Comparison of ENCODE assay signal across 8 cellular contexts in the genomic region with DNA sequence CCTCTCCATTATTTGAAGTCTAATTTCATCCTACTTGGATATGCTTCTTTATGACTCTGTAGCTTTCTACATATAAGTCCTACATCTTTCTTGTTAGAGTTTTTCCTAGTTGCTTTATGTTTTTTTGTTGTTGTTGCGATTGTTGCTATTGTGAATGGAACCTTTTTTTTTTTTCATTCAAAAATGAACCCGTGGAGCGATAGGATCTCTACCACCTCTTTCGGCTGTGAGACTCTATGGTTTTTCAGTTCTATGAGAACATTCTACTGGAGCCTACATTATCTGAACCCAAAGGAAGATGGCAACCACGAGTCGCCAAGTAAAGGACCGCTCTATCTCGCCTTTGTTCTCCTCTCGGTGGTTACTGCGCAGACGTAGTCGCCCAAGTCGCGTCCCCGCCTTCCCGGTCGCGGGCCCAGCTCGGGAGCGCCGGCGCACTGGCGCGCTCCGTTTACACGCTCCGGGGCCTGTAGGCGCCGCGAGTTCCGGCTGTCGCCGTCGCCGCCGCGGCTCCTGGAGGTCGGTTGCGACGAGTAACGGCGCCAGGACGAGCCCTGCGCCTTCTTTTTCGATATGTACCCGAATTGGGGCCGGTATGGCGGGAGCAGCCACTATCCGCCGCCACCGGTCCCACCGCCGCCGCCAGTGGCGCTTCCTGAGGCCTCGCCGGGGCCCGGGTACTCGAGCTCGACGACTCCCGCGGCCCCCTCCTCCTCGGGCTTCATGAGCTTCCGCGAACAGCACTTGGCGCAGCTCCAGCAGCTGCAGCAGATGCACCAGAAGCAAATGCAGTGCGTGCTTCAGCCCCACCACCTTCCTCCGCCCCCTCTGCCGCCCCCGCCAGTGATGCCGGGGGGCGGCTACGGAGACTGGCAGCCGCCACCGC. TPM values are rescaled to one million over a fixed set of nuclear protein-coding genes. Genes with fewer than 3 reads are reported as not detected.
DNase-seq lines count a peak whose midpoint lies in the region; ATAC-seq and TF ChIP-seq lines count a peak whose summit lies in the region.

A gene with protein sequence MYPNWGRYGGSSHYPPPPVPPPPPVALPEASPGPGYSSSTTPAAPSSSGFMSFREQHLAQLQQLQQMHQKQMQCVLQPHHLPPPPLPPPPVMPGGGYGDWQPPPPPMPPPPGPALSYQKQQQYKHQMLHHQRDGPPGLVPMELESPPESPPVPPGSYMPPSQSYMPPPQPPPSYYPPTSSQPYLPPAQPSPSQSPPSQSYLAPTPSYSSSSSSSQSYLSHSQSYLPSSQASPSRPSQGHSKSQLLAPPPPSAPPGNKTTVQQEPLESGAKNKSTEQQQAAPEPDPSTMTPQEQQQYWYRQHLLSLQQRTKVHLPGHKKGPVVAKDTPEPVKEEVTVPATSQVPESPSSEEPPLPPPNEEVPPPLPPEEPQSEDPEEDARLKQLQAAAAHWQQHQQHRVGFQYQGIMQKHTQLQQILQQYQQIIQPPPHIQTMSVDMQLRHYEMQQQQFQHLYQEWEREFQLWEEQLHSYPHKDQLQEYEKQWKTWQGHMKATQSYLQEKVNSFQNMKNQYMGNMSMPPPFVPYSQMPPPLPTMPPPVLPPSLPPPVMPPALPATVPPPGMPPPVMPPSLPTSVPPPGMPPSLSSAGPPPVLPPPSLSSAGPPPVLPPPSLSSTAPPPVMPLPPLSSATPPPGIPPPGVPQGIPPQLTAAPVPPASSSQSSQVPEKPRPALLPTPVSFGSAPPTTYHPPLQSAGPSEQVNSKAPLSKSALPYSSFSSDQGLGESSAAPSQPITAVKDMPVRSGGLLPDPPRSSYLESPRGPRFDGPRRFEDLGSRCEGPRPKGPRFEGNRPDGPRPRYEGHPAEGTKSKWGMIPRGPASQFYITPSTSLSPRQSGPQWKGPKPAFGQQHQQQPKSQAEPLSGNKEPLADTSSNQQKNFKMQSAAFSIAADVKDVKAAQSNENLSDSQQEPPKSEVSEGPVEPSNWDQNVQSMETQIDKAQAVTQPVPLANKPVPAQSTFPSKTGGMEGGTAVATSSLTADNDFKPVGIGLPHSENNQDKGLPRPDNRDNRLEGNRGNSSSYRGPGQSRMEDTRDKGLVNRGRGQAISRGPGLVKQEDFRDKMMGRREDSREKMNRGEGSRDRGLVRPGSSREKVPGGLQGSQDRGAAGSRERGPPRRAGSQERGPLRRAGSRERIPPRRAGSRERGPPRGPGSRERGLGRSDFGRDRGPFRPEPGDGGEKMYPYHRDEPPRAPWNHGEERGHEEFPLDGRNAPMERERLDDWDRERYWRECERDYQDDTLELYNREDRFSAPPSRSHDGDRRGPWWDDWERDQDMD (N-terminal part only) (plus strand): TSS at position 400 of the 886 bp plus-strand sequence. CDS start 174 bp downstream, at position 574.

- H3K36me3 ChIP-seq in esophagus (ENCODE audit: control insufficient read depth in 2 of 2, insufficient read depth in 2 of 2, low read length in 1 of 2): no peaks in the 10 kb centered on the region
- no peaks in the 10 kb centered on the region for H3K36me3 ChIP-seq in muscle layer of colon (ENCODE audit: insufficient read depth, low read length)

- 0% methylated on average over 75 to 76 of the region's 76 CpGs for WGBS in esophagus, 2 donors

- H3K27ac ChIP-seq in esophagus (ENCODE audit: low read depth in 2 of 2, low read length in 1 of 2) (peak within 1 kb of the TSS; percentile 86 to 94), muscle layer of colon (ENCODE audit: low read depth, low read length) (peak within 1 kb of the TSS; percentile 85)

- peak; percentile 95 for ATAC-seq in GM21619 (IDR thresholded peaks at IDR 0.05; ENCODE audit: unreplicated experiment)
- ATAC-seq in activated T-cell treated with anti-CD3 and anti-CD28 coated beads, Interleukin-2, amount 50 U/mL, for 4 hours: peak; percentile 96 to 97

- H3K9me3 Mint-ChIP-seq in activated T-cell treated with anti-CD3 and anti-CD28 coated beads, Interleukin-2, amount 50 U/mL, for 4 hours: no peaks in the 10 kb centered on the region

- H3K4me1 ChIP-seq in esophagus (ENCODE audit: control insufficient read depth in 2 of 2, insufficient read depth in 2 of 2, low read length in 1 of 2) (peaks cover 0 to 4% of the 10 kb centered on the region in 2 donors), muscle layer of colon (ENCODE audit: insufficient read depth, low read length) (peaks cover 32% of the 10 kb centered on the region)

- peak; percentile 97 for DNase-seq in DMS53 (lab: John Stamatoyannopoulos, UW)
- DNase-seq in KBM-7: peak; percentile 98
- DNase-seq in activated T-cell treated with anti-CD3 and anti-CD28 coated beads, Interleukin-2, amount 50 U/mL, for 4 hours: peak; percentile 86
- DNase-seq in stimulated activated CD8-positive, alpha-beta memory T cell treated with anti-CD3 and anti-CD28 coated beads, Interleukin-7, amount 100 ng/mL, for 4 hours (ENCODE audit: low read depth in 2 of 2): peak; percentile 87 to 89

- peak within 1 kb of the TSS; percentile 95 for H3K4me3 Mint-ChIP-seq in activated T-cell treated with anti-CD3 and anti-CD28 coated beads, Interleukin-2, amount 50 U/mL, for 4 hours

- H3K36me3 Mint-ChIP-seq in activated T-cell treated with anti-CD3 and anti-CD28 coated beads, Interleukin-2, amount 50 U/mL, for 4 hours (ENCODE audit: insufficient read depth): peaks cover 16% of the 10 kb centered on the region

- no peaks in the 10 kb centered on the region for H3K9me3 ChIP-seq in esophagus (ENCODE audit: control insufficient read depth in 2 of 2, insufficient read depth in 1 of 2, low read depth in 1 of 2, low read length in 1 of 2)
- no peaks in the 10 kb centered on the region for H3K9me3 ChIP-seq in muscle layer of colon (ENCODE audit: low read length)

- in situ Hi-C loops in KBM-7 (cut with MboI; ENCODE audit: low pct_unique_long_range_greater_than_20kb, low sequenced_read_pairs): no loop called here

- H3K9ac ChIP-seq in muscle layer of colon (ENCODE audit: low read length): peak within 1 kb of the TSS; percentile 85

- H3K27me3 Mint-ChIP-seq in activated T-cell treated with anti-CD3 and anti-CD28 coated beads, Interleukin-2, amount 50 U/mL, for 4 hours (ENCODE audit: low read depth): no peaks in the 10 kb centered on the region

- H3K4me3 ChIP-seq in esophagus (ENCODE audit: low read depth in 1 of 2, low read length in 2 of 2): peak within 1 kb of the TSS; percentile 88 to 95
- peak within 1 kb of the TSS; percentile 63 to 80 for H3K4me3 ChIP-seq in muscle layer of colon (ENCODE audit: low read depth in 1 of 2, low read length in 2 of 2)

- no peaks in the 10 kb centered on the region for H3K27me3 ChIP-seq in esophagus (ENCODE audit: control insufficient read depth in 1 of 2, insufficient read depth in 2 of 2, low read length in 2 of 2)
- no peaks in the 10 kb centered on the region for H3K27me3 ChIP-seq in muscle layer of colon (ENCODE audit: control insufficient read depth in 1 of 2, insufficient read depth in 2 of 2, low read length in 2 of 2)

- H3K4me1 Mint-ChIP-seq in activated T-cell treated with anti-CD3 and anti-CD28 coated beads, Interleukin-2, amount 50 U/mL, for 4 hours (ENCODE audit: low read depth): peaks cover 47% of the 10 kb centered on the region

TF ChIP-seq in PFSK-1, 5 proteins besides CTCF, POLR2A, EP300 and RAD21:
- TF ChIP-seq TAF1 (IDR thresholded peaks at IDR 0.05; ENCODE audit: borderline replicate concordance, insufficient read depth, low read length): 0 out of 2 replicates have a peak, but pooled peaks have one; percentile 68
- TF ChIP-seq FOXP2 (optimal IDR thresholded peaks at IDR 0.05; ENCODE audit: borderline replicate concordance, extremely low read depth, extremely low read length, insufficient read depth): peak; percentile 8
- TF ChIP-seq, protein P1, sequence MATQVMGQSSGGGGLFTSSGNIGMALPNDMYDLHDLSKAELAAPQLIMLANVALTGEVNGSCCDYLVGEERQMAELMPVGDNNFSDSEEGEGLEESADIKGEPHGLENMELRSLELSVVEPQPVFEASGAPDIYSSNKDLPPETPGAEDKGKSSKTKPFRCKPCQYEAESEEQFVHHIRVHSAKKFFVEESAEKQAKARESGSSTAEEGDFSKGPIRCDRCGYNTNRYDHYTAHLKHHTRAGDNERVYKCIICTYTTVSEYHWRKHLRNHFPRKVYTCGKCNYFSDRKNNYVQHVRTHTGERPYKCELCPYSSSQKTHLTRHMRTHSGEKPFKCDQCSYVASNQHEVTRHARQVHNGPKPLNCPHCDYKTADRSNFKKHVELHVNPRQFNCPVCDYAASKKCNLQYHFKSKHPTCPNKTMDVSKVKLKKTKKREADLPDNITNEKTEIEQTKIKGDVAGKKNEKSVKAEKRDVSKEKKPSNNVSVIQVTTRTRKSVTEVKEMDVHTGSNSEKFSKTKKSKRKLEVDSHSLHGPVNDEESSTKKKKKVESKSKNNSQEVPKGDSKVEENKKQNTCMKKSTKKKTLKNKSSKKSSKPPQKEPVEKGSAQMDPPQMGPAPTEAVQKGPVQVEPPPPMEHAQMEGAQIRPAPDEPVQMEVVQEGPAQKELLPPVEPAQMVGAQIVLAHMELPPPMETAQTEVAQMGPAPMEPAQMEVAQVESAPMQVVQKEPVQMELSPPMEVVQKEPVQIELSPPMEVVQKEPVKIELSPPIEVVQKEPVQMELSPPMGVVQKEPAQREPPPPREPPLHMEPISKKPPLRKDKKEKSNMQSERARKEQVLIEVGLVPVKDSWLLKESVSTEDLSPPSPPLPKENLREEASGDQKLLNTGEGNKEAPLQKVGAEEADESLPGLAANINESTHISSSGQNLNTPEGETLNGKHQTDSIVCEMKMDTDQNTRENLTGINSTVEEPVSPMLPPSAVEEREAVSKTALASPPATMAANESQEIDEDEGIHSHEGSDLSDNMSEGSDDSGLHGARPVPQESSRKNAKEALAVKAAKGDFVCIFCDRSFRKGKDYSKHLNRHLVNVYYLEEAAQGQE (IDR thresholded peaks at IDR 0.05; ENCODE audit: insufficient read depth in 1 of 2, low read depth in 2 of 2, low read length in 2 of 2): no peak
- TF ChIP-seq SIN3A (IDR thresholded peaks at IDR 0.05; ENCODE audit: borderline replicate concordance, insufficient read depth, low read length): no peak
- peak; percentile 71 for TF ChIP-seq POLR2AphosphoS5 (IDR thresholded peaks at IDR 0.05; ENCODE audit: low read depth, low read length)

RNA-seq across cellular contexts. Expression of the gene that starts here (rescaled TPM):
- 10.5 TPM for polyA plus RNA-seq in PFSK-1 (2012; ENCODE audit: insufficient read length, low read depth)
- 10 to 100 TPM; 45.8 to 49.6 (median 47.4) TPM for total RNA-seq in activated T-cell treated with anti-CD3 and anti-CD28 coated beads, Interleukin-2, amount 50 U/mL, for 4 hours
- 10 to 100 TPM; 10.4 to 13.0 TPM for polyA plus RNA-seq in esophagus

Comparison
In these comparisons a context has a peak if more than half of its experiments do, and no peak if none do; other contexts are left out.
1. Peak in every context shown above with its lines: DNase-seq, ATAC-seq, H3K4me3 ChIP-seq and H3K27ac ChIP-seq.